Comparison of ENCODE assay signal across 9 cellular contexts in genomic region chr1:153771841-153772593, GRCh38. TPM values are rescaled to one million over a fixed set of nuclear protein-coding genes. Genes with fewer than 3 reads are reported as not detected.
DNase-seq lines count a peak whose midpoint lies in the region; ATAC-seq and TF ChIP-seq lines count a peak whose summit lies in the region.
"Had no signal": no experiment of that assay in that cellular context is flagged by ENCODE, and none has a peak within 500 bp of the region (broad histone marks: within the 10 kb centered on the region; RNA-seq: fewer than 3 reads in every experiment).

No MANE protein-coding gene starts in this region.

- ATAC-seq in HG02623 (IDR thresholded peaks at IDR 0.05; ENCODE audit: unreplicated experiment), result no peak

- peak; percentile 73 for TF ChIP-seq CTCF in BE2C (IDR thresholded peaks at IDR 0.05; ENCODE audit: low read depth, low read length)
- peak; percentile 69 for TF ChIP-seq CTCF in chondrocyte (IDR thresholded peaks at IDR 0.05)
- peak; percentile 49 to 57 (median 49) for TF ChIP-seq CTCF in nephron (IDR thresholded peaks at IDR 0.05; ENCODE audit: unreplicated experiment in 3 of 3)

- peaks cover 6% of the 10 kb centered on the region for H3K4me1 ChIP-seq in BE2C

- H3K9me3 Mint-ChIP-seq in chondrocyte (ENCODE audit: low read depth) (no peaks in the 10 kb centered on the region), nephron (no peaks in the 10 kb centered on the region)

- H3K27me3 Mint-ChIP-seq in chondrocyte (ENCODE audit: low read depth) (no peaks in the 10 kb centered on the region), nephron (ENCODE audit: low read depth) (peaks cover 5% of the 10 kb centered on the region)

- H3K27ac Mint-ChIP-seq in chondrocyte (ENCODE audit: unreplicated experiment) (no peak overlapping the region), nephron (peak overlapping the region in 1 of 3 experiments; percentile 92)

- H3K4me1 Mint-ChIP-seq in chondrocyte (ENCODE audit: low read depth), result peaks cover 14% of the 10 kb centered on the region
- peaks cover 25% of the 10 kb centered on the region for H3K4me1 Mint-ChIP-seq in nephron

- H3K9me3 ChIP-seq in BE2C, result no peaks in the 10 kb centered on the region
- no peaks in the 10 kb centered on the region for H3K9me3 ChIP-seq in MG63

- H3K4me3 Mint-ChIP-seq in chondrocyte (ENCODE audit: unreplicated experiment), result no peak overlapping the region
- peak overlapping the region in 1 of 3 experiments; percentile 23 for H3K4me3 Mint-ChIP-seq in nephron

- DNase-seq in BE2C, result peak; percentile 78
- peak; percentile 73 for DNase-seq in HuH-7 (ENCODE audit: low spot score)
- peak; percentile 70 for DNase-seq in chondrocyte (ENCODE audit: low spot score)
- DNase-seq in NCI-H2196 treated with DMSO at 0.1 percent for 48 hours (lab: John Stamatoyannopoulos, UW; ENCODE audit: unreplicated experiment), result no peak
- no peak for DNase-seq in MG63
- no peak for DNase-seq in GDM1 (lab: John Stamatoyannopoulos, UW)
- DNase-seq: NK-92 treated with Interleukin-12 subunit alpha and Interleukin-12 subunit beta, amount 100 ng/mL, for 24 hours had no signal

- H3K36me3 ChIP-seq in BE2C (peaks cover 20% of the 10 kb centered on the region), MG63 (peaks cover 62% of the 10 kb centered on the region)

- H3K4me3 ChIP-seq in BE2C (ENCODE audit: low read depth, low read length), result no peak overlapping the region
- no peak overlapping the region for H3K4me3 ChIP-seq in MG63

- H3K36me3 Mint-ChIP-seq in chondrocyte (ENCODE audit: low read depth) (peaks cover 18% of the 10 kb centered on the region), nephron (ENCODE audit: low read depth) (peaks cover 51% of the 10 kb centered on the region)

- H3K27me3 ChIP-seq in BE2C (no peaks in the 10 kb centered on the region), MG63 (no peaks in the 10 kb centered on the region)

RNA-seq across cellular contexts. Expression of gene SLC27A3, which starts 3.2 kb away (rescaled TPM):
- 70.5 TPM for polyA plus RNA-seq in BE2C (2012; ENCODE audit: insufficient read depth, insufficient read length, low read depth)
- total RNA-seq in chondrocyte, result 10.6 to 16.6 TPM (median 11.6 TPM) in 3 replicates
- total RNA-seq in MG63 (2014; rRNA removed; shearing (Covaris generic); ENCODE audit: low replicate concordance), result 1.3 and 3.3 TPM in 2 replicates

RNA-seq across cellular contexts. Expression of gene INTS3, which starts 44.2 kb away (rescaled TPM):
- polyA plus RNA-seq in BE2C (2012; ENCODE audit: insufficient read depth, insufficient read length, low read depth), result 51.8 TPM
- total RNA-seq in chondrocyte, result 48.6 to 61.0 TPM (median 49.1 TPM) in 3 replicates
- total RNA-seq in MG63 (2014; rRNA removed; shearing (Covaris generic); ENCODE audit: low replicate concordance), result 22.4 and 29.4 TPM in 2 replicates

Comparison
In these comparisons a context has a peak if more than half of its experiments do, and no peak if none do; other contexts are left out.
1. DNase-seq: peak in BE2C (single experiment), HuH-7 (single experiment) and chondrocyte (single experiment); none in NCI-H2196 treated with DMSO at 0.1 percent for 48 hours (single experiment), MG63 (single experiment) and GDM1 (single experiment).
2. Peak in every context shown above with its lines, with median percentiles within 50 percentile points of each other: CTCF ChIP-seq.